8 cellular contexts compared by ENCODE assay signal in the genomic region with DNA sequence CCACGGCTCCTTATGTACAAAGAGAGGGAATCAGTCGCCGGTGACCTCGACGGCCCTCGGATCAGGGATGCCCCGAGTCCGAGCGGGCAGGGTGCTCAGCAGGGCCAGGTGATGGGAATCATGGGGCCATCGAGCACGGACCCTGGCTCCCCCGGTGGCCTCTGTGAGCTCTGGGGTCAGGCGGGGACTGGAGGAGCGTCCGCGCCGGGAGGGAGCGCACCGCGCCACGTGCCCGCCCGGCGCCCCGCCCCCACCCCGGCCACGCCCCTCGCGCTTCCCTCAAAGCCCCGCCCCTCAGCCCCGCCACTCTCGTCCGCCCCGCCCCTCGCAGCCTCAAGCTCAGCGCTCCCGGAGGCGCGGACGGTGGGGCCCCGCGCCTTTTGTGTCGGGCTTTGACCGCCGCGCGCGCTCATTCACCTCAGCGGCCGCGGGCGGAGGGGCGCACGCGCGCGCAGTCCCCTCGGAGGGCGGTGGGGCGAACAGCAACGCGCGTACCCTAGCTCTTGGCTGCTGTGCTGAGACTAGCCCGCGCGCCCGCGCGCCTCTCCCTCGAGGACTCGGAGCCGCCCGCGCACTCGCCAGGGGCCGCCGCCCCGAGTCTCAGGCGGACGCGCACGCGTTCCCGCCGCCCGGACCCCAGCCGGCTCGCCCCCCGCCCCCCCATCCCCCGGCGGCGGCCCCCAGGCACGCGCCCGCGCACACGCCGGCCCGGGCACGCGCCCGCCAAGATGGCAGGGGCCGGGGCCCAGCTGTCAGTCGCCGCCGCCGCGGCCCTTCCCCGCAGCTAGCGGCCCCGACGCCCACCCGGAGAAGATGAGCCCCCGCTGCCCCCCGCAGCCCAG.
DNase-seq lines count a peak whose midpoint lies in the region; ATAC-seq and TF ChIP-seq lines count a peak whose summit lies in the region.

No MANE protein-coding gene starts in this region.

- H3K9me3 ChIP-seq in Panc1 (ENCODE audit: control insufficient read depth, insufficient read depth, low read depth, low read length): peaks cover 11% of the 10 kb centered on the region; the same call in 1 of the 2 replicates

- peaks cover 8% of the 10 kb centered on the region for H3K4me1 Mint-ChIP-seq in activated T-helper 17 cell treated with anti-CD3 and anti-CD28 coated beads, Interleukin-2, amount 50 U/mL, for 72 hours
- H3K4me1 Mint-ChIP-seq in natural killer cell treated with Interleukin-12 subunit alpha and Interleukin-12 subunit beta and Interleukin-15 and Interleukin-18, amount 100 ng/mL, for 72 hours (ENCODE audit: low read depth in 2 of 2): peaks cover 10 to 19% of the 10 kb centered on the region in 2 donors
- peaks cover 8% of the 10 kb centered on the region for H3K4me1 Mint-ChIP-seq in stimulated activated memory B cell treated with anti-CD40 and anti-IgM and Interleukin-4, amounts not matched to agents 10 μg/mL and 1 μg/mL and 100 μg/mL, for 72 hours

- H3K27me3 ChIP-seq in BJ (ENCODE audit: control insufficient read depth, insufficient read depth, low read length) (no peaks in the 10 kb centered on the region), Panc1 (ENCODE audit: control insufficient read depth, insufficient read depth, low read length) (no peaks in the 10 kb centered on the region)

- H3K4me3 ChIP-seq in BJ (ENCODE audit: low read depth, low read length) (peak overlapping the region; percentile 91), Panc1 (ENCODE audit: low read depth in 2 of 2, low read length in 2 of 2) (peak overlapping the region; percentile 54 to 58)

- H3K36me3 ChIP-seq in BJ (ENCODE audit: control insufficient read depth, insufficient read depth, low read length) (no peaks in the 10 kb centered on the region), Panc1 (ENCODE audit: control insufficient read depth, insufficient read depth, low read length) (no peaks in the 10 kb centered on the region)

- peaks cover 7% of the 10 kb centered on the region for H3K36me3 Mint-ChIP-seq in activated T-helper 17 cell treated with anti-CD3 and anti-CD28 coated beads, Interleukin-2, amount 50 U/mL, for 72 hours (ENCODE audit: low read depth)
- H3K36me3 Mint-ChIP-seq in natural killer cell treated with Interleukin-12 subunit alpha and Interleukin-12 subunit beta and Interleukin-15 and Interleukin-18, amount 100 ng/mL, for 72 hours: peaks cover 8% of the 10 kb centered on the region
- no peaks in the 10 kb centered on the region for H3K36me3 Mint-ChIP-seq in stimulated activated memory B cell treated with anti-CD40 and anti-IgM and Interleukin-4, amounts not matched to agents 10 μg/mL and 1 μg/mL and 100 μg/mL, for 72 hours

- CTCF ChIA-PET in BJ (lab: Yijun Ruan, JAX): interaction anchor here (0.6 to 3.6 kb wide), 4 partner anchors 11 to 137 kb away, joined by 3 to 17 read pairs (median 5); no protein-coding TSS in a partner anchor
- CTCF ChIA-PET in Panc1 (lab: Charles Lee): interaction anchor here (0.5 to 0.7 kb wide), 2 partner anchors 10 to 158 kb away, joined by 3 read pairs; no protein-coding TSS in a partner anchor

- peaks cover 8% of the 10 kb centered on the region for H3K27me3 Mint-ChIP-seq in activated T-helper 17 cell treated with anti-CD3 and anti-CD28 coated beads, Interleukin-2, amount 50 U/mL, for 72 hours
- H3K27me3 Mint-ChIP-seq in natural killer cell treated with Interleukin-12 subunit alpha and Interleukin-12 subunit beta and Interleukin-15 and Interleukin-18, amount 100 ng/mL, for 72 hours: peaks cover 9 to 19% of the 10 kb centered on the region in 2 donors
- H3K27me3 Mint-ChIP-seq in stimulated activated memory B cell treated with anti-CD40 and anti-IgM and Interleukin-4, amounts not matched to agents 10 μg/mL and 1 μg/mL and 100 μg/mL, for 72 hours: peaks cover 64% of the 10 kb centered on the region

- ATAC-seq in GM19438 (IDR thresholded peaks at IDR 0.05; ENCODE audit: low read depth, unreplicated experiment): peak; percentile 67
- ATAC-seq in Panc1: peak; percentile 90
- peak; percentile 86 for ATAC-seq in activated T-helper 17 cell treated with anti-CD3 and anti-CD28 coated beads, Interleukin-2, amount 50 U/mL, for 72 hours (replicated peaks)
- peak; percentile 89 to 95 for ATAC-seq in natural killer cell treated with Interleukin-12 subunit alpha and Interleukin-12 subunit beta and Interleukin-15 and Interleukin-18, amount 100 ng/mL, for 72 hours
- peak; percentile 83 for ATAC-seq in stimulated activated memory B cell treated with anti-CD40 and anti-IgM and Interleukin-4, amounts not matched to agents 10 μg/mL and 1 μg/mL and 100 μg/mL, for 72 hours

- BruUV-seq in Panc1 (replicated peaks; lab: Mats Ljungman, UMichigan): no TSS peak

- no peak overlapping the region for H3K27ac Mint-ChIP-seq in activated T-helper 17 cell treated with anti-CD3 and anti-CD28 coated beads, Interleukin-2, amount 50 U/mL, for 72 hours
- H3K27ac Mint-ChIP-seq in natural killer cell treated with Interleukin-12 subunit alpha and Interleukin-12 subunit beta and Interleukin-15 and Interleukin-18, amount 100 ng/mL, for 72 hours: no peak overlapping the region
- no peak overlapping the region for H3K27ac Mint-ChIP-seq in stimulated activated memory B cell treated with anti-CD40 and anti-IgM and Interleukin-4, amounts not matched to agents 10 μg/mL and 1 μg/mL and 100 μg/mL, for 72 hours

- POLR2A ChIA-PET in BJ (lab: Charles Lee) (interaction anchor here (0.6 to 1.4 kb wide), 2 partner anchors 56 to 222 kb away, joined by 7 to 14 read pairs; no protein-coding TSS in a partner anchor), Panc1 (lab: Charles Lee) (interaction anchor here (0.6 kb wide), 1 partner anchor 9 kb away, joined by 5 read pairs; no protein-coding TSS in a partner anchor)

- H3K9me3 Mint-ChIP-seq in activated T-helper 17 cell treated with anti-CD3 and anti-CD28 coated beads, Interleukin-2, amount 50 U/mL, for 72 hours: no peaks in the 10 kb centered on the region
- H3K9me3 Mint-ChIP-seq in natural killer cell treated with Interleukin-12 subunit alpha and Interleukin-12 subunit beta and Interleukin-15 and Interleukin-18, amount 100 ng/mL, for 72 hours: no peaks in the 10 kb centered on the region
- no peaks in the 10 kb centered on the region for H3K9me3 Mint-ChIP-seq in stimulated activated memory B cell treated with anti-CD40 and anti-IgM and Interleukin-4, amounts not matched to agents 10 μg/mL and 1 μg/mL and 100 μg/mL, for 72 hours

- 0 out of 2 replicates have a peak overlapping the region, but pooled peaks have one; percentile 57 for H3K27ac ChIP-seq in Panc1 (ENCODE audit: low read length)

- intact Hi-C loops in Panc1 (cut with micrococcal nuclease; ENCODE audit: unreplicated experiment): no loop called here

- in situ Hi-C loops in Panc1 (cut with HindIII; ENCODE audit: low pct_unique_long_range_greater_than_20kb, low sequenced_read_pairs): no loop called here

- TF ChIP-seq CTCF in BJ (IDR thresholded peaks at IDR 0.05; ENCODE audit: insufficient read depth, low read depth, low read length): no peak
- TF ChIP-seq CTCF in Panc1 (IDR thresholded peaks at IDR 0.05): no peak

- H3K4me3 Mint-ChIP-seq in activated T-helper 17 cell treated with anti-CD3 and anti-CD28 coated beads, Interleukin-2, amount 50 U/mL, for 72 hours: peak overlapping the region; percentile 66
- H3K4me3 Mint-ChIP-seq in natural killer cell treated with Interleukin-12 subunit alpha and Interleukin-12 subunit beta and Interleukin-15 and Interleukin-18, amount 100 ng/mL, for 72 hours: peak overlapping the region; percentile 67
- peak overlapping the region; percentile 71 for H3K4me3 Mint-ChIP-seq in stimulated activated memory B cell treated with anti-CD40 and anti-IgM and Interleukin-4, amounts not matched to agents 10 μg/mL and 1 μg/mL and 100 μg/mL, for 72 hours

- no peaks in the 10 kb centered on the region for H3K4me1 ChIP-seq in Panc1 (ENCODE audit: control insufficient read depth, insufficient read depth, low read length)

- DNase-seq in BJ (ENCODE audit: low read depth) (no peak), HuH-7.5 (ENCODE audit: low spot score) (peak; percentile 80), Panc1 (ENCODE audit: low read depth, low spot score) (no peak), fibroblast of peridontal ligament (ENCODE audit: extremely low read depth) (peak; percentile 65)
- peak; percentile 87 for DNase-seq in natural killer cell treated with Interleukin-12 subunit alpha and Interleukin-12 subunit beta and Interleukin-15 and Interleukin-18, amount 100 ng/mL, for 72 hours (ENCODE audit: low spot score)

Comparison
In these comparisons a context has a peak if more than half of its experiments do, and no peak if none do; other contexts are left out.
1. DNase-seq: peak in HuH-7.5 (single experiment), fibroblast of peridontal ligament (single experiment) and natural killer cell treated with Interleukin-12 subunit alpha and Interleukin-12 subunit beta and Interleukin-15 and Interleukin-18, amount 100 ng/mL, for 72 hours (single experiment); none in BJ (single experiment) and Panc1 (single experiment).
2. Peak in every context shown above with its lines, with median percentiles within 50 percentile points of each other: ATAC-seq and H3K4me3 Mint-ChIP-seq.